In genomic region chr2:108614043-108614435, GRCh38 we compare ENCODE assay signal across 1 cellular context.
TF ChIP-seq lines count a peak whose summit lies in the region.

No MANE protein-coding gene starts in this region.

TF ChIP-seq in IMR-90, 13 proteins besides CTCF, POLR2A, EP300 and RAD21 (continued from another document):
- TF ChIP-seq ELK1 (IDR thresholded peaks at IDR 0.05; ENCODE audit: borderline replicate concordance, low read depth, low read length): no peak
